1 cellular context compared by ENCODE assay signal in the genomic region with DNA sequence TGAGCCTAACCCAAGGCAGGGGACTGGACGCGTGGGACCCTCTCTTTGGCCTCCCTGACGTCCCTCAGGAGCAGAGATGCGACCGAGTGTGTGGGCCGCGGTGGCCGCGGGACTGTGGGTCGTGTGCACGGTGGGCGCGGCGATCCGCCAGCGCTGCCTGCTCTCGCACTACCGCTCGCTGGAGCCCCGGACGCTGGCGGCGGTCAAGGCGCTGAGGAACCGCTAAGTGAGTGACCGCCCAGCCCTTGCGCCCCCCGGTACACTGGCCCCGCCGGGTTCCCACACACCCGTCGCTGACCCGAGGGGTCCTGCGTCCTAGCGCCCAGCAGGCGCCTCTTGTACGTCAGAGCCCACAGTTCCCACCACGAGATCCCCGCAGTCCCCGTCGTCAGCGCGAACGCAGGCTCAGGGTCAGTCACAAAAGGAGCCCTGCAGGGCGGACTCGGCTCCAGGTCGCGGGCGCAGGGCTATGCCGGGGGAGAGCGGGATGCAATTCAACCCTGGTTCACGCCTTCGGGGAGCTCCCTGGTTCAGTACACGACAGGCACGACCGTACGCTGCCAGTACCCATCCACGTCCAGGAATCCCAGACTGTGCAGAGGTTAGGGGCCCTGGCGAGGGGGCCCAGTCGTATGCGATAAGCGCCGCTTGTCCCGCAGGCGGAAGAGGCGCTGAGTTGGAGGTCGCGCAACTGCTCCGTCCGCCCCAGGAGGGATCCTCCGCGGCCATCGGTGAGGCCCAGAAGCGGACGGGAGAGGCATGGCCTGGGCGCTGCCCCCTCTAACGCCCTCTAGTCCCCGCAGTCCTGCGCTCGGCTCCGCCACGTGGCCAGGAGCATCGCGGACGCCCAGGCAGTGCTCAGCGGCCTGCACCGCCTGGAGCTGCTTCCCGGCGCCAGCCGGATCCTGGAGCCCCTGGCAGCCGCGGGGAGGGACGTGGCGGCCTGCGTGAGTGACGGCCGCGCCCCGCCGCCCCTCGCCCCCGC.
TF ChIP-seq lines count a peak whose summit lies in the region.

No MANE protein-coding gene starts in this region.

TF ChIP-seq in SK-N-SH, 30 proteins besides CTCF, POLR2A, EP300 and RAD21:
- TF ChIP-seq FOXJ3 (CRISPR knock-in tag; IDR thresholded peaks at IDR 0.05) (no peak), IRF3 (IDR thresholded peaks at IDR 0.05; ENCODE audit: low read depth, low read length) (no peak), GABPA (IDR thresholded peaks at IDR 0.05; ENCODE audit: low read depth) (no peak), JUND (IDR thresholded peaks at IDR 0.05) (no peak), YY1 (IDR thresholded peaks at IDR 0.05; ENCODE audit: low read depth) (no peak), EZH2phosphoT487 (IDR thresholded peaks at IDR 0.05; ENCODE audit: borderline replicate concordance, low read depth) (no peak), RXRA (IDR thresholded peaks at IDR 0.05; ENCODE audit: borderline replicate concordance, low read depth) (no peak), NFIC (IDR thresholded peaks at IDR 0.05; ENCODE audit: borderline replicate concordance) (no peak), TAF1 (IDR thresholded peaks at IDR 0.05; ENCODE audit: borderline replicate concordance, low read depth, low read length) (no peak)
- TF ChIP-seq, protein P1, sequence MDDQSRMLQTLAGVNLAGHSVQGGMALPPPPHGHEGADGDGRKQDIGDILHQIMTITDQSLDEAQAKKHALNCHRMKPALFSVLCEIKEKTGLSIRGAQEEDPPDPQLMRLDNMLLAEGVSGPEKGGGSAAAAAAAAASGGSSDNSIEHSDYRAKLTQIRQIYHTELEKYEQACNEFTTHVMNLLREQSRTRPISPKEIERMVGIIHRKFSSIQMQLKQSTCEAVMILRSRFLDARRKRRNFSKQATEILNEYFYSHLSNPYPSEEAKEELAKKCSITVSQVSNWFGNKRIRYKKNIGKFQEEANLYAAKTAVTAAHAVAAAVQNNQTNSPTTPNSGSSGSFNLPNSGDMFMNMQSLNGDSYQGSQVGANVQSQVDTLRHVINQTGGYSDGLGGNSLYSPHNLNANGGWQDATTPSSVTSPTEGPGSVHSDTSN (IDR thresholded peaks at IDR 0.05): no peak
